Comparison of ENCODE assay signal across 21 cellular contexts in the genomic region with DNA sequence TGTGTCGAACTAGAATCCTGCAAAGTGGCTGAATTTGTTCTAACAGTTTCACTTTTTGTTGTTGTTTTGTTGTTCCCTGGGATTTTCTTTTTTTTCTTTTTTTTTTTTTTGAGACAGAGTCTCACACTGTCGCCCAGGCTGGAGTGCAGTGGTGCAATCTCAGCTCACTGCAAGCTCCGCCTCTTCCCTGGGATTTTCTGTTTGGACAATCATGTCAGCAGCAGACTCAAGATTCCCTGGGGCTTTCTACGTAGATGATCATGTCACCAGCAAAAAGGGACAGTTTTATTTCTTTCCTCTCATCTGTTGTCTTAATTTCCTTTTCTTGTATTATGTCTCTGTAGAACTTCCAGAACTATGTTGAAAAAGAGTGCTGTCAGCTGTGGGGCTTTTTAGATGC.
DNase-seq lines count a peak whose midpoint lies in the region; ATAC-seq and TF ChIP-seq lines count a peak whose summit lies in the region.
"Had no signal": no experiment of that assay in that cellular context is flagged by ENCODE, and none has a peak within 500 bp of the region (broad histone marks: within the 10 kb centered on the region; RNA-seq: fewer than 3 reads in every experiment).

No MANE protein-coding gene starts in this region.

- no peak overlapping the region for H3K27ac ChIP-seq in A673 (ENCODE audit: low read depth, low read length, poor library complexity, severe bottlenecking)
- no peak overlapping the region for H3K27ac ChIP-seq in BLaER1
- H3K27ac ChIP-seq: BLaER1 treated with 17β-estradiol and CSF1 and Interleukin-3, amounts not matched to agents 10 nM and 100 nM; GM23248 had no signal

- no peaks in the 10 kb centered on the region for H4K20me1 ChIP-seq in BLaER1

- no peak overlapping the region for H3K9ac ChIP-seq in BLaER1
- H3K9ac ChIP-seq: BLaER1 treated with 17β-estradiol and CSF1 and Interleukin-3, amounts not matched to agents 10 nM and 100 nM; GM23248 had no signal

- no peaks in the 10 kb centered on the region for H3K27me3 ChIP-seq in A673 (replicated peaks; ENCODE audit: insufficient read depth, low read depth, low read length, poor library complexity)
- no peaks in the 10 kb centered on the region for H3K27me3 ChIP-seq in BLaER1
- H3K27me3 ChIP-seq: BLaER1 treated with 17β-estradiol and CSF1 and Interleukin-3, amounts not matched to agents 10 nM and 100 nM had no signal

- peaks cover 0 to 4% (median 0%) of the 10 kb centered on the region in 5 donors for H3K27me3 Mint-ChIP-seq in naive thymus-derived CD8-positive, alpha-beta T cell
- H3K27me3 Mint-ChIP-seq: B cell; CD4-positive, alpha-beta T cell had no signal

- H3K4me2 ChIP-seq in BLaER1, result peak overlapping the region; percentile 15; the same call in 1 of the 2 replicates

- intact Hi-C loops in A673 (cut with micrococcal nuclease; ENCODE audit: unreplicated experiment), result no loop called here

- H3K4me3 ChIP-seq in A673 (ENCODE audit: low read depth, low read length, poor library complexity, severe bottlenecking) (no peak overlapping the region), BLaER1 (no peak overlapping the region), fibroblast of villous mesenchyme (ENCODE audit: low read depth, low read length) (no peak overlapping the region)
- H3K4me3 ChIP-seq: BLaER1 treated with 17β-estradiol and CSF1 and Interleukin-3, amounts not matched to agents 10 nM and 100 nM; GM23248 had no signal

- H3K36me3 Mint-ChIP-seq in naive thymus-derived CD8-positive, alpha-beta T cell, result no peaks in the 10 kb centered on the region

- POLR2A ChIA-PET in A673 (lab: Charles Lee; ENCODE audit: low non-redundant PET), result no interaction called here
- POLR2A ChIA-PET in naive thymus-derived CD8-positive, alpha-beta T cell (lab: Charles Lee), result interaction anchor here (0.6 kb wide), 1 partner anchor 18 kb away, joined by 3 read pairs; no protein-coding TSS in a partner anchor

- H3K4me1 ChIP-seq in A673 (ENCODE audit: insufficient read depth, low read length, poor library complexity, severe bottlenecking) (no peaks in the 10 kb centered on the region), BLaER1 (peaks cover 18% of the 10 kb centered on the region; the same call in 1 of the 2 replicates)

- H3K4me1 Mint-ChIP-seq in naive thymus-derived CD8-positive, alpha-beta T cell, result no peaks in the 10 kb centered on the region
- H3K4me1 Mint-ChIP-seq: B cell, CD14-positive monocyte had no signal

- no peaks in the 10 kb centered on the region for H3K36me3 ChIP-seq in A673 (ENCODE audit: insufficient read depth, low read length, poor library complexity, severe bottlenecking)
- peaks cover 29% of the 10 kb centered on the region for H3K36me3 ChIP-seq in BLaER1

- H3K4me3 Mint-ChIP-seq in naive thymus-derived CD8-positive, alpha-beta T cell, result no peak overlapping the region
- H3K4me3 Mint-ChIP-seq: B cell; CD4-positive, alpha-beta T cell; H9; HFFc6 had no signal

- DNase-seq in A673 (ENCODE audit: low spot score) (peak; percentile 6), NCI-H69 (lab: John Stamatoyannopoulos, UW) (peak; percentile 7), fibroblast of villous mesenchyme (ENCODE audit: low read depth) (peak; percentile 42), NCI-H526 (lab: John Stamatoyannopoulos, UW) (no peak)
- DNase-seq in naive thymus-derived CD8-positive, alpha-beta T cell, result no peak
- DNase-seq: Calu3; CD4-positive, alpha-beta T cell; COR-L47; DMS53; DMS79 treated with DMSO at 0.1 percent for 48 hours; GF-D8; GM23248; H9; HFFc6 had no signal

- no peaks in the 10 kb centered on the region for H3K9me3 ChIP-seq in A673 (ENCODE audit: low read depth, low read length, poor library complexity, severe bottlenecking)
- H3K9me3 ChIP-seq in BLaER1, result no peaks in the 10 kb centered on the region

- H3K27ac Mint-ChIP-seq in naive thymus-derived CD8-positive, alpha-beta T cell, result no peak overlapping the region
- H3K27ac Mint-ChIP-seq: B cell; CD4-positive, alpha-beta T cell; H9; HFFc6 had no signal

- CTCF ChIA-PET in A673 (lab: Charles Lee), result no interaction called here

- H3K9me3 Mint-ChIP-seq in naive thymus-derived CD8-positive, alpha-beta T cell, result no peaks in the 10 kb centered on the region
- H3K9me3 Mint-ChIP-seq: CD4-positive, alpha-beta T cell; H9; HFFc6 had no signal

- no TSS peak for BruUV-seq in A673 (replicated peaks; lab: Mats Ljungman, UMichigan)

- ATAC-seq in HG03159 (IDR thresholded peaks at IDR 0.05; ENCODE audit: unreplicated experiment), result no peak
- no peak for ATAC-seq in GM21576 (IDR thresholded peaks at IDR 0.05; ENCODE audit: unreplicated experiment)
- ATAC-seq in naive thymus-derived CD8-positive, alpha-beta T cell, result no peak
- ATAC-seq: HCT116 had no signal

- TF ChIP-seq CTCF in A673 (conservative IDR thresholded peaks at IDR 0.05; ENCODE audit: low read depth, low read length) (no peak), fibroblast of villous mesenchyme (IDR thresholded peaks at IDR 0.05; ENCODE audit: insufficient read depth, low read depth, low read length) (no peak)

Comparison
In these comparisons a context has a peak if more than half of its experiments do, and no peak if none do; other contexts are left out.
1. DNase-seq: peak in A673 (single experiment), NCI-H69 (single experiment) and fibroblast of villous mesenchyme (single experiment); none in naive thymus-derived CD8-positive, alpha-beta T cell (0 of 10) and NCI-H526 (0 of 2).